10 cellular contexts compared by ENCODE assay signal in genomic region chr3:55897573-55898224, GRCh38.
DNase-seq lines count a peak whose midpoint lies in the region; ATAC-seq and TF ChIP-seq lines count a peak whose summit lies in the region.
"Had no signal": no experiment of that assay in that cellular context is flagged by ENCODE, and none has a peak within 500 bp of the region (broad histone marks: within the 10 kb centered on the region; RNA-seq: fewer than 3 reads in every experiment).

No MANE protein-coding gene starts in this region.

- no peaks in the 10 kb centered on the region for H3K79me2 ChIP-seq in Karpas-422 (ENCODE audit: low read length)

- no peak overlapping the region for H3K27ac ChIP-seq in Karpas-422 (ENCODE audit: low read length)
- H3K27ac ChIP-seq: SJCRH30 had no signal

- in situ Hi-C loops in Caki2 (cut with HindIII; ENCODE audit: low pct_unique_long_range_greater_than_20kb, low sequenced_read_pairs), result no loop called here
- in situ Hi-C loops in astrocyte of the cerebellum (cut with HindIII; ENCODE audit: low sequenced_read_pairs), result no loop called here

- no peaks in the 10 kb centered on the region for H3K36me3 ChIP-seq in Karpas-422 (ENCODE audit: insufficient read depth, low read length)
- H3K36me3 ChIP-seq: SJCRH30 had no signal

- H3K27me3 ChIP-seq in Karpas-422 (ENCODE audit: low read length), result no peaks in the 10 kb centered on the region
- H3K27me3 ChIP-seq: SJCRH30 had no signal

- TF ChIP-seq CTCF in astrocyte of the cerebellum (IDR thresholded peaks at IDR 0.05; ENCODE audit: low read depth, low read length, missing control alignments) (peak; percentile 55), GM20000 (IDR thresholded peaks at IDR 0.05; ENCODE audit: extremely low read depth, missing control alignments) (no peak)

- H3K9me2 ChIP-seq in Karpas-422 (replicated peaks; ENCODE audit: insufficient read depth, low read length), result no peaks in the 10 kb centered on the region

- H3K4me2 ChIP-seq in Karpas-422 (ENCODE audit: low read depth, low read length, poor library complexity, severe bottlenecking), result no peak overlapping the region

- no peaks in the 10 kb centered on the region for H4K20me1 ChIP-seq in Karpas-422 (ENCODE audit: insufficient read depth, low read depth, low read length)

- peak; percentile 9 for DNase-seq in Caki2 (ENCODE audit: low read depth)
- DNase-seq in Karpas-422, result peak; percentile 67
- DNase-seq in astrocyte of the cerebellum (ENCODE audit: low read depth), result no peak
- DNase-seq in medulla oblongata (ENCODE audit: extremely low spot score), result peak; percentile 11
- DNase-seq in GM20000 (ENCODE audit: low spot score), result no peak
- DNase-seq in dedifferentiated amniotic fluid mesenchymal stem cell (ENCODE audit: extremely low spot score), result no peak
- no peak for DNase-seq in activated CD4-positive, alpha-beta T cell treated with anti-CD3 and anti-CD28 coated beads for 4 hours
- DNase-seq: glutamatergic neuron had no signal

- no peak overlapping the region for H3K9ac ChIP-seq in Karpas-422 (ENCODE audit: low read length)

- no peak for ATAC-seq in GM18517 (IDR thresholded peaks at IDR 0.05; ENCODE audit: unreplicated experiment)

- no peaks in the 10 kb centered on the region for H3K9me3 ChIP-seq in Karpas-422 (ENCODE audit: low read length)
- H3K9me3 ChIP-seq: SJCRH30 had no signal

- no peak overlapping the region for H2AFZ ChIP-seq in Karpas-422 (ENCODE audit: low read length)

- H3K4me1 ChIP-seq in Karpas-422 (ENCODE audit: low read length), result no peaks in the 10 kb centered on the region
- H3K4me1 ChIP-seq: SJCRH30 had no signal

- H3K4me3 ChIP-seq in Karpas-422 (ENCODE audit: low read length), result no peak overlapping the region
- no peak overlapping the region for H3K4me3 ChIP-seq in astrocyte of the cerebellum (ENCODE audit: low read depth, low read length)
- H3K4me3 ChIP-seq: SJCRH30 had no signal

Comparison
In these comparisons a context has a peak if more than half of its experiments do, and no peak if none do; other contexts are left out.
1. DNase-seq: peak in Caki2 (single experiment), Karpas-422 (single experiment) and medulla oblongata (single experiment); none in astrocyte of the cerebellum (single experiment), GM20000 (single experiment), dedifferentiated amniotic fluid mesenchymal stem cell (single experiment) and activated CD4-positive, alpha-beta T cell treated with anti-CD3 and anti-CD28 coated beads for 4 hours (0 of 2).